8 cellular contexts compared by ENCODE assay signal in the genomic region with DNA sequence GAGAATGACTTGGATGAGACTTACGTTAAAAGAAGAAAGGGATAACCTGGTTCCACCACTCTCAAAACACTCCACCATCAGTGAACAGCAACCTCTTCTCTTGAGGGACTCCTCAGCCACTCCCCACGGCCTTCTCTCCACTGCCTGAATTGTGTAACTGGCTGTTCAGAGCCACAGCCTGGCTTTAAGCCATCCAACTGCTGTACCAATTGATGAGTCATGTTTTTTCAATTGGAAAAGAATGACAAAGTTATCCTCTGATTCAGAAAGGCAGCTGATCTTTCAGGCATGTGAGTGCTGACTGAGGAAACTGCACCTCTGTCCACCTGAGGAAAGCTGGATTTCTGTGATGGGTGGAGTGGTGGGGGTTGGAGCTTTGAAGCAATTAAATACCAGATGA. TPM values are rescaled to one million over a fixed set of nuclear protein-coding genes. Genes with fewer than 3 reads are reported as not detected.
DNase-seq lines count a peak whose midpoint lies in the region; ATAC-seq, FAIRE-seq and TF ChIP-seq lines count a peak whose summit lies in the region.
"Not testable (repeated sequence)": the region's sequence is repeated elsewhere in the genome, so short reads cannot be mapped to it uniquely, and the experiment has no call there.

No MANE protein-coding gene starts in this region.

- H3K9me3 ChIP-seq in HepG2 (ENCODE audit: low read length); psoas muscle: not testable (repeated sequence)

- not testable (repeated sequence) for TF ChIP-seq EP300 in HepG2 (IDR thresholded peaks at IDR 0.05; ENCODE audit: low read depth in 2 of 2, low read length in 2 of 2); HepG2 (CRISPR knock-in tag; IDR thresholded peaks at IDR 0.05; ENCODE audit: borderline replicate concordance)

- not testable (repeated sequence) for H3K9ac ChIP-seq in HepG2 (ENCODE audit: insufficient read depth, low read depth, low read length)

- not testable (repeated sequence) for H2AFZ ChIP-seq in HepG2 (ENCODE audit: low read length)

- CTCF ChIA-PET in HepG2 (lab: Yijun Ruan, JAX; ENCODE audit: low intra/inter-chr PET ratio, low total read pairs): not testable (repeated sequence)

- not testable (repeated sequence) for H3K4me2 ChIP-seq in HepG2 (ENCODE audit: low read depth, low read length)

- not testable (repeated sequence) for ATAC-seq in HepG2
- ATAC-seq in psoas muscle: peak; percentile 64 to 76 (median 72)

- H3K36me3 ChIP-seq in HepG2 (replicated peaks in 1 of 2; ENCODE audit: control insufficient read depth in 1 of 2, insufficient read depth in 2 of 2, low read length in 2 of 2); psoas muscle (ENCODE audit: insufficient read depth in 1 of 2, low read depth in 1 of 2): not testable (repeated sequence)

- TF ChIP-seq POLR2A in HepG2 (IDR thresholded peaks at IDR 0.05; ENCODE audit: insufficient read depth in 1 of 2, low read depth in 2 of 2, low read length in 2 of 2): not testable (repeated sequence)

- H3K4me3 ChIP-seq in HepG2 (replicated peaks in 1 of 3; ENCODE audit: insufficient read depth in 1 of 3, low read depth in 2 of 3, low read length in 3 of 3); psoas muscle: not testable (repeated sequence)

- not testable (repeated sequence) for TF ChIP-seq CTCF in HepG2 (CRISPR knock-in tag; IDR thresholded peaks at IDR 0.05); psoas muscle (IDR thresholded peaks at IDR 0.05)

- peak; percentile 6 for DNase-seq in 8988T
- peak; percentile 26 for DNase-seq in G401 (ENCODE audit: low spot score)
- DNase-seq in NCI-H1694 treated with DMSO at 0.1 percent for 48 hours (lab: John Stamatoyannopoulos, UW): peak; percentile 1
- DNase-seq in SKM-1 (lab: John Stamatoyannopoulos, UW; ENCODE audit: unreplicated experiment): peak; percentile 25
- DNase-seq in astrocyte of the hippocampus (ENCODE audit: low read depth, low spot score): peak; percentile 87
- DNase-seq in fibroblast of peridontal ligament (ENCODE audit: extremely low read depth): peak; percentile 92
- DNase-seq in HepG2 (ENCODE audit: low spot score): peak; percentile 67
- peak; percentile 76 to 89 for DNase-seq in psoas muscle

- 67% methylated on average over 2 of the region's 2 CpGs for WGBS in HepG2 (ENCODE audit: low lambda C conversion rate)
- WGBS in psoas muscle, 3 donors: 7 to 43% (median 21%) methylated on average over 2 of the region's 2 CpGs

- H3K27ac ChIP-seq in HepG2 (ENCODE audit: extremely low read length, insufficient read depth, low read length): not testable (repeated sequence)
- peak overlapping the region; percentile 88 for H3K27ac ChIP-seq in psoas muscle

- H4K20me1 ChIP-seq in HepG2 (ENCODE audit: insufficient read depth, low read length): not testable (repeated sequence)

- in situ Hi-C loops in G401 (cut with HindIII; ENCODE audit: low sequenced_read_pairs); HepG2 (cut with HindIII; ENCODE audit: extremely low pct_ligation_motif_present, low pct_unique_long_range_greater_than_20kb): not testable (repeated sequence)

- not testable (repeated sequence) for FAIRE-seq in HepG2 (lab: Jason Lieb, UNC)

- H3K27me3 ChIP-seq in HepG2 (ENCODE audit: control insufficient read depth in 1 of 2, insufficient read depth in 2 of 2, low read length in 2 of 2); psoas muscle (ENCODE audit: insufficient read depth in 3 of 3, low read length in 2 of 3): not testable (repeated sequence)

- not testable (repeated sequence) for TF ChIP-seq RAD21 in HepG2 (CRISPR knock-in tag; IDR thresholded peaks at IDR 0.05)

- H3K79me2 ChIP-seq in HepG2 (ENCODE audit: insufficient read depth, low read length): not testable (repeated sequence)

- POLR2A ChIA-PET in HepG2 (lab: Yijun Ruan, JAX): not testable (repeated sequence)

- intact Hi-C loops in HepG2 (cut with micrococcal nuclease; ENCODE audit: unreplicated experiment); psoas muscle (cut with DNase I): not testable (repeated sequence)

- not testable (repeated sequence) for BruUV-seq in HepG2 (replicated peaks; lab: Mats Ljungman, UMichigan)

- H3K4me1 ChIP-seq in HepG2 (ENCODE audit: insufficient read depth, low read length) (peaks cover 18% of the 10 kb centered on the region), psoas muscle (peaks cover 16% of the 10 kb centered on the region)

TF ChIP-seq in HepG2, 621 proteins besides CTCF, POLR2A, EP300 and RAD21 (continues in another document):
- TF ChIP-seq CEBPB (IDR thresholded peaks at IDR 0.05; ENCODE audit: borderline replicate concordance, low read depth, low read length) (peak; percentile 46; the same call in 1 of the 2 replicates), CREB1 (IDR thresholded peaks at IDR 0.05) (peak; percentile 45; the same call in 1 of the 2 replicates), GATAD2A (CRISPR knock-in tag; IDR thresholded peaks at IDR 0.05) (peak; percentile 30; the same call in 1 of the 2 replicates), CEBPG (CRISPR knock-in tag; IDR thresholded peaks at IDR 0.05) (peak; percentile 67), MAFK (conservative IDR thresholded peaks at IDR 0.05 in 1 of 2, IDR thresholded peaks at IDR 0.05 in 1 of 2; ENCODE audit: low read length in 2 of 2) (peak; percentile 74 to 86), NFE2L2 (IDR thresholded peaks at IDR 0.05; ENCODE audit: low read length) (peak; percentile 87), FOSL2 (CRISPR knock-in tag; IDR thresholded peaks at IDR 0.05) (peak; percentile 92), MAFF (IDR thresholded peaks at IDR 0.05; ENCODE audit: low read depth, low read length) (peak; percentile 79), SAP130 (CRISPR knock-in tag; IDR thresholded peaks at IDR 0.05; ENCODE audit: low read depth) (peak; percentile 85)
- TF ChIP-seq CREB1 (CRISPR knock-in tag; IDR thresholded peaks at IDR 0.05): not testable (repeated sequence)

RNA-seq across cellular contexts. Expression of a gene that starts 2.8 kb away (rescaled TPM):
- 5.6 and 8.7 TPM in 2 replicates for total RNA-seq in G401 (2014; rRNA removed; shearing (Covaris generic))
- total RNA-seq in HepG2 (2016; rRNA removed; fragmentation: Illumina TruSeq; extraction: Trizol) (7.1 and 7.6 TPM in 2 replicates), psoas muscle (10 to 100 TPM; 21.8 to 47.6 (median 36.0) TPM)
- total RNA-seq in HepG2 (2016; cell fraction: cytosol; rRNA removed; fragmentation: Illumina TruSeq; extraction: Trizol; ENCODE audit: low read depth): 48.6 and 52.8 TPM in 2 replicates
- total RNA-seq in HepG2 (2016; cell fraction: insoluble cytoplasmic fraction; rRNA removed; fragmentation: Illumina TruSeq; extraction: Trizol): 6.8 and 8.8 TPM in 2 replicates
- 15.5 and 18.1 TPM in 2 replicates for total RNA-seq in HepG2 (2016; cell fraction: membrane; rRNA removed; fragmentation: Illumina TruSeq; extraction: Trizol)
- 8.8 and 9.0 TPM in 2 replicates for total RNA-seq in HepG2 (2016; cell fraction: nucleus; rRNA removed; fragmentation: Illumina TruSeq; extraction: Trizol)
- polyA plus RNA-seq in HepG2 (2011; rRNA removed) (13.5 and 14.6 TPM in 2 replicates), psoas muscle (10 to 100 TPM; 13.0 to 25.5 (median 23.9) TPM)
- 5.3 and 7.9 TPM in 2 replicates for polyA plus RNA-seq in HepG2 (2011; cell fraction: cytosol; rRNA removed)
- polyA plus RNA-seq in HepG2 (2011; cell fraction: nucleus; rRNA removed): 24.7 and 25.8 TPM in 2 replicates
- 5.7 and 11.4 TPM in 2 replicates for polyA plus RNA-seq in HepG2 (2012)
- polyA plus RNA-seq in HepG2 (2016; cell fraction: cytosol; fragmentation: Illumina TruSeq; extraction: Trizol; ENCODE audit: low read depth): 0.94 and 1.7 TPM in 2 replicates
- polyA plus RNA-seq in HepG2 (2016; cell fraction: insoluble cytoplasmic fraction; fragmentation: Illumina TruSeq; extraction: Trizol; ENCODE audit: low read depth): 4.7 and 7.1 TPM in 2 replicates
- polyA plus RNA-seq in HepG2 (2016; cell fraction: membrane; fragmentation: Illumina TruSeq; extraction: Trizol; ENCODE audit: low read depth): 3.2 and 3.4 TPM in 2 replicates
- polyA plus RNA-seq in HepG2 (2016; cell fraction: nucleus; fragmentation: Illumina TruSeq; extraction: Trizol; ENCODE audit: insufficient read depth, low read depth): 12.1 and 12.9 TPM in 2 replicates
- polyA minus RNA-seq in HepG2 (2011; rRNA and poly(A)+ RNA removed; ENCODE audit: low replicate concordance): 64.3 and 116 TPM in 2 replicates
- polyA minus RNA-seq in HepG2 (2011; cell fraction: cytosol; rRNA and poly(A)+ RNA removed): 15.4 and 23.1 TPM in 2 replicates
- polyA minus RNA-seq in HepG2 (2011; cell fraction: nucleus; rRNA and poly(A)+ RNA removed): 22.1 and 31.3 TPM in 2 replicates

RNA-seq across cellular contexts. Expression of a gene that starts 55.0 kb away (rescaled TPM):
- 20.9 and 24.9 TPM in 2 replicates for total RNA-seq in G401 (2014; rRNA removed; shearing (Covaris generic))
- 7.8 and 18.9 TPM in 2 replicates for total RNA-seq in HepG2 (2016; rRNA removed; fragmentation: Illumina TruSeq; extraction: Trizol)
- total RNA-seq in HepG2 (2016; cell fraction: cytosol; rRNA removed; fragmentation: Illumina TruSeq; extraction: Trizol; ENCODE audit: low read depth): 4.4 and 4.5 TPM in 2 replicates
- 6.7 and 19.6 TPM in 2 replicates for total RNA-seq in HepG2 (2016; cell fraction: insoluble cytoplasmic fraction; rRNA removed; fragmentation: Illumina TruSeq; extraction: Trizol)
- 5.4 and 5.6 TPM in 2 replicates for total RNA-seq in HepG2 (2016; cell fraction: membrane; rRNA removed; fragmentation: Illumina TruSeq; extraction: Trizol)
- 23.4 and 28.4 TPM in 2 replicates for total RNA-seq in HepG2 (2016; cell fraction: nucleus; rRNA removed; fragmentation: Illumina TruSeq; extraction: Trizol)
- 15.5 and 20.0 TPM in 2 replicates for polyA plus RNA-seq in HepG2 (2011; rRNA removed)
- 5.4 and 8.7 TPM in 2 replicates for polyA plus RNA-seq in HepG2 (2011; cell fraction: cytosol; rRNA removed)
- 141 and 178 TPM in 2 replicates for polyA plus RNA-seq in HepG2 (2011; cell fraction: nucleus; rRNA removed)
- 6.9 and 8.4 TPM in 2 replicates for polyA plus RNA-seq in HepG2 (2012)
- 1.1 and 1.5 TPM in 2 replicates for polyA plus RNA-seq in HepG2 (2016; cell fraction: cytosol; fragmentation: Illumina TruSeq; extraction: Trizol; ENCODE audit: low read depth)
- polyA plus RNA-seq in HepG2 (2016; cell fraction: insoluble cytoplasmic fraction; fragmentation: Illumina TruSeq; extraction: Trizol; ENCODE audit: low read depth): 8.6 and 9.5 TPM in 2 replicates
- polyA plus RNA-seq in HepG2 (2016; cell fraction: membrane; fragmentation: Illumina TruSeq; extraction: Trizol; ENCODE audit: low read depth): 2.5 and 2.7 TPM in 2 replicates
- polyA plus RNA-seq in HepG2 (2016; cell fraction: nucleus; fragmentation: Illumina TruSeq; extraction: Trizol; ENCODE audit: insufficient read depth, low read depth): 67.3 and 73.4 TPM in 2 replicates
- 17.3 and 32.8 TPM in 2 replicates for polyA minus RNA-seq in HepG2 (2011; rRNA and poly(A)+ RNA removed; ENCODE audit: low replicate concordance)
- polyA minus RNA-seq in HepG2 (2011; cell fraction: cytosol; rRNA and poly(A)+ RNA removed): 4.6 and 4.8 TPM in 2 replicates
- polyA minus RNA-seq in HepG2 (2011; cell fraction: nucleus; rRNA and poly(A)+ RNA removed): 26.1 and 28.0 TPM in 2 replicates
- total RNA-seq in psoas muscle: 1 to 10 TPM; 4.8 to 8.1 (median 6.7) TPM
- 1 to 10 TPM; 3.4 to 8.9 (median 3.5) TPM for polyA plus RNA-seq in psoas muscle

Comparison
In these comparisons a context has a peak if more than half of its experiments do, and no peak if none do; other contexts are left out.
1. DNase-seq: peak in every context shown above with its lines; median percentile 92 in fibroblast of peridontal ligament; 87 in astrocyte of the hippocampus; 82 in psoas muscle; 67 in HepG2; 26 in G401; 25 in SKM-1; 6 in 8988T; 1 in NCI-H1694 treated with DMSO at 0.1 percent for 48 hours.